In the genomic region with DNA sequence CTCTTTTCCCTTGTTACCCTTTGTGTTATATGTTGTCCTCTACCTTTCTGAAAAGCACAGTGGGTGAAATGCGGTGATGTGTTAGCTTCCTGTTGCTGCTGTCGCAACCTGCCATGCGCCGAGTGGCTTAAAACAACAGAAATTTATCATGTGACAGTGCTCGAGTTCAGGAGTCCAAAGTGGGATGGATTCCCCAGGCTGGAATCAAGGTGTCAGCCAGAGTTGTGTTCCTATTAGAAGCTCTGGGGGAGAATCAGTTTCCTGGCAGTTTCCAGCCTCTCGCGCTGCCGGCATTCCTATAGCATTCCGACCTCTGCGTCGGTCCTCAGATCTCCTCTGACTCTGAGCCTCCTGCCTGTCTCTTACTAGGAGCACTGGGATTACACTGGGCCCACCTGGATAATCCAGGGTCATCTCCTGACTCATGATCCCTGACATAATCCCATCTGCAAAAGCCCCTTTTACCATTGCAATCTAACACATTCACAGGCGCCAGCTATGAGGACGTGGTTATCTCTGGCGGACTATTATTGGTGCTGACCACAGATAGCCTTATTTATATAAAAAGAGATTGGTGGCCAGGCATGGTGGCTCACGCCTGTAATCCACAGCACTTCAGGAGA, we compare ENCODE assay signal across 1 cellular context.
TF ChIP-seq lines count a peak whose summit lies in the region.

No MANE protein-coding gene starts in this region.

TF ChIP-seq in HepG2, 621 proteins besides CTCF, POLR2A, EP300 and RAD21 (continued from another document and continues in another):
- TF ChIP-seq SPEN (CRISPR knock-in tag; IDR thresholded peaks at IDR 0.05; ENCODE audit: low read depth), result peak; percentile 59; the same call in 1 of the 2 replicates
- 0 out of 2 replicates have a peak, but pooled peaks have one; percentile 59 for TF ChIP-seq U2AF2 (IDR thresholded peaks at IDR 0.05; ENCODE audit: low read depth, low read length)
- TF ChIP-seq AGO2 (optimal IDR thresholded peaks at IDR 0.05; ENCODE audit: low read depth, low read length), result no peak
- peak; percentile 54; the same call in 1 of the 2 replicates for TF ChIP-seq CREM (IDR thresholded peaks at IDR 0.05)
- TF ChIP-seq CREM (CRISPR knock-in tag; IDR thresholded peaks at IDR 0.05), result no peak
- TF ChIP-seq, protein P1, sequence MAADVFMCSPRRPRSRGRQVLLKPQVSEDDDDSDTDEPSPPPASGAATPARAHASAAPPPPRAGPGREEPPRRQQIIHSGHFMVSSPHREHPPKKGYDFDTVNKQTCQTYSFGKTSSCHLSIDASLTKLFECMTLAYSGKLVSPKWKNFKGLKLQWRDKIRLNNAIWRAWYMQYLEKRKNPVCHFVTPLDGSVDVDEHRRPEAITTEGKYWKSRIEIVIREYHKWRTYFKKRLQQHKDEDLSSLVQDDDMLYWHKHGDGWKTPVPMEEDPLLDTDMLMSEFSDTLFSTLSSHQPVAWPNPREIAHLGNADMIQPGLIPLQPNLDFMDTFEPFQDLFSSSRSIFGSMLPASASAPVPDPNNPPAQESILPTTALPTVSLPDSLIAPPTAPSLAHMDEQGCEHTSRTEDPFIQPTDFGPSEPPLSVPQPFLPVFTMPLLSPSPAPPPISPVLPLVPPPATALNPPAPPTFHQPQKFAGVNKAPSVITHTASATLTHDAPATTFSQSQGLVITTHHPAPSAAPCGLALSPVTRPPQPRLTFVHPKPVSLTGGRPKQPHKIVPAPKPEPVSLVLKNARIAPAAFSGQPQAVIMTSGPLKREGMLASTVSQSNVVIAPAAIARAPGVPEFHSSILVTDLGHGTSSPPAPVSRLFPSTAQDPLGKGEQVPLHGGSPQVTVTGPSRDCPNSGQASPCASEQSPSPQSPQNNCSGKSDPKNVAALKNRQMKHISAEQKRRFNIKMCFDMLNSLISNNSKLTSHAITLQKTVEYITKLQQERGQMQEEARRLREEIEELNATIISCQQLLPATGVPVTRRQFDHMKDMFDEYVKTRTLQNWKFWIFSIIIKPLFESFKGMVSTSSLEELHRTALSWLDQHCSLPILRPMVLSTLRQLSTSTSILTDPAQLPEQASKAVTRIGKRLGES (CRISPR knock-in tag; IDR thresholded peaks at IDR 0.05; ENCODE audit: borderline replicate concordance), result no peak
- TF ChIP-seq NFYB (CRISPR knock-in tag; IDR thresholded peaks at IDR 0.05), result no peak; the same call in 1 of the 2 replicates
- TF ChIP-seq, protein P2, sequence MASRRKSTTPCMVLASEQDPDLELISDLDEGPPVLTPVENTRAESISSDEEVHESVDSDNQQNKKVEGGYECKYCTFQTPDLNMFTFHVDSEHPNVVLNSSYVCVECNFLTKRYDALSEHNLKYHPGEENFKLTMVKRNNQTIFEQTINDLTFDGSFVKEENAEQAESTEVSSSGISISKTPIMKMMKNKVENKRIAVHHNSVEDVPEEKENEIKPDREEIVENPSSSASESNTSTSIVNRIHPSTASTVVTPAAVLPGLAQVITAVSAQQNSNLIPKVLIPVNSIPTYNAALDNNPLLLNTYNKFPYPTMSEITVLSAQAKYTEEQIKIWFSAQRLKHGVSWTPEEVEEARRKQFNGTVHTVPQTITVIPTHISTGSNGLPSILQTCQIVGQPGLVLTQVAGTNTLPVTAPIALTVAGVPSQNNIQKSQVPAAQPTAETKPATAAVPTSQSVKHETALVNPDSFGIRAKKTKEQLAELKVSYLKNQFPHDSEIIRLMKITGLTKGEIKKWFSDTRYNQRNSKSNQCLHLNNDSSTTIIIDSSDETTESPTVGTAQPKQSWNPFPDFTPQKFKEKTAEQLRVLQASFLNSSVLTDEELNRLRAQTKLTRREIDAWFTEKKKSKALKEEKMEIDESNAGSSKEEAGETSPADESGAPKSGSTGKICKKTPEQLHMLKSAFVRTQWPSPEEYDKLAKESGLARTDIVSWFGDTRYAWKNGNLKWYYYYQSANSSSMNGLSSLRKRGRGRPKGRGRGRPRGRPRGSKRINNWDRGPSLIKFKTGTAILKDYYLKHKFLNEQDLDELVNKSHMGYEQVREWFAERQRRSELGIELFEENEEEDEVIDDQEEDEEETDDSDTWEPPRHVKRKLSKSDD (CRISPR knock-in tag; IDR thresholded peaks at IDR 0.05; ENCODE audit: low read depth), result peak; percentile 45; the same call in 1 of the 2 replicates
- no peak for TF ChIP-seq ZNF569 (CRISPR knock-in tag; IDR thresholded peaks at IDR 0.05; ENCODE audit: borderline replicate concordance)
- TF ChIP-seq ZNF850 (CRISPR knock-in tag; conservative IDR thresholded peaks at IDR 0.05), result no peak
- peak; percentile 38; the same call in 1 of the 2 replicates for TF ChIP-seq PHF8 (CRISPR knock-in tag; IDR thresholded peaks at IDR 0.05)
- TF ChIP-seq ARNTL (CRISPR knock-in tag; IDR thresholded peaks at IDR 0.05), result peak; percentile 65; the same call in 1 of the 2 replicates
- TF ChIP-seq PCBP1 (IDR thresholded peaks at IDR 0.05; ENCODE audit: borderline replicate concordance, low read depth, low read length), result no peak
- TF ChIP-seq, protein P3, sequence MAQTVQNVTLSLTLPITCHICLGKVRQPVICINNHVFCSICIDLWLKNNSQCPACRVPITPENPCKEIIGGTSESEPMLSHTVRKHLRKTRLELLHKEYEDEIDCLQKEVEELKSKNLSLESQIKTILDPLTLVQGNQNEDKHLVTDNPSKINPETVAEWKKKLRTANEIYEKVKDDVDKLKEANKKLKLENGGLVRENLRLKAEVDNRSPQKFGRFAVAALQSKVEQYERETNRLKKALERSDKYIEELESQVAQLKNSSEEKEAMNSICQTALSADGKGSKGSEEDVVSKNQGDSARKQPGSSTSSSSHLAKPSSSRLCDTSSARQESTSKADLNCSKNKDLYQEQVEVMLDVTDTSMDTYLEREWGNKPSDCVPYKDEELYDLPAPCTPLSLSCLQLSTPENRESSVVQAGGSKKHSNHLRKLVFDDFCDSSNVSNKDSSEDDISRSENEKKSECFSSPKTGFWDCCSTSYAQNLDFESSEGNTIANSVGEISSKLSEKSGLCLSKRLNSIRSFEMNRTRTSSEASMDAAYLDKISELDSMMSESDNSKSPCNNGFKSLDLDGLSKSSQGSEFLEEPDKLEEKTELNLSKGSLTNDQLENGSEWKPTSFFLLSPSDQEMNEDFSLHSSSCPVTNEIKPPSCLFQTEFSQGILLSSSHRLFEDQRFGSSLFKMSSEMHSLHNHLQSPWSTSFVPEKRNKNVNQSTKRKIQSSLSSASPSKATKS (CRISPR knock-in tag; IDR thresholded peaks at IDR 0.05), result no peak
- TF ChIP-seq EED (CRISPR knock-in tag; IDR thresholded peaks at IDR 0.05), result no peak
- TF ChIP-seq ZMAT3 (CRISPR knock-in tag; conservative IDR thresholded peaks at IDR 0.05), result no peak
- TF ChIP-seq ZNF430 (CRISPR knock-in tag; IDR thresholded peaks at IDR 0.05), result peak; percentile 78; the same call in 1 of the 2 replicates
- TF ChIP-seq NCOA5 (CRISPR knock-in tag; IDR thresholded peaks at IDR 0.05), result no peak
- TF ChIP-seq, protein P4, sequence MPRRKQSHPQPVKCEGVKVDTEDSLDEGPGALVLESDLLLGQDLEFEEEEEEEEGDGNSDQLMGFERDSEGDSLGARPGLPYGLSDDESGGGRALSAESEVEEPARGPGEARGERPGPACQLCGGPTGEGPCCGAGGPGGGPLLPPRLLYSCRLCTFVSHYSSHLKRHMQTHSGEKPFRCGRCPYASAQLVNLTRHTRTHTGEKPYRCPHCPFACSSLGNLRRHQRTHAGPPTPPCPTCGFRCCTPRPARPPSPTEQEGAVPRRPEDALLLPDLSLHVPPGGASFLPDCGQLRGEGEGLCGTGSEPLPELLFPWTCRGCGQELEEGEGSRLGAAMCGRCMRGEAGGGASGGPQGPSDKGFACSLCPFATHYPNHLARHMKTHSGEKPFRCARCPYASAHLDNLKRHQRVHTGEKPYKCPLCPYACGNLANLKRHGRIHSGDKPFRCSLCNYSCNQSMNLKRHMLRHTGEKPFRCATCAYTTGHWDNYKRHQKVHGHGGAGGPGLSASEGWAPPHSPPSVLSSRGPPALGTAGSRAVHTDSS (CRISPR knock-in tag; conservative IDR thresholded peaks at IDR 0.05), result no peak
- TF ChIP-seq, protein P5, sequence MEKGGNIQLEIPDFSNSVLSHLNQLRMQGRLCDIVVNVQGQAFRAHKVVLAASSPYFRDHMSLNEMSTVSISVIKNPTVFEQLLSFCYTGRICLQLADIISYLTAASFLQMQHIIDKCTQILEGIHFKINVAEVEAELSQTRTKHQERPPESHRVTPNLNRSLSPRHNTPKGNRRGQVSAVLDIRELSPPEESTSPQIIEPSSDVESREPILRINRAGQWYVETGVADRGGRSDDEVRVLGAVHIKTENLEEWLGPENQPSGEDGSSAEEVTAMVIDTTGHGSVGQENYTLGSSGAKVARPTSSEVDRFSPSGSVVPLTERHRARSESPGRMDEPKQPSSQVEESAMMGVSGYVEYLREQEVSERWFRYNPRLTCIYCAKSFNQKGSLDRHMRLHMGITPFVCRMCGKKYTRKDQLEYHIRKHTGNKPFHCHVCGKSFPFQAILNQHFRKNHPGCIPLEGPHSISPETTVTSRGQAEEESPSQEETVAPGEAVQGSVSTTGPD (CRISPR knock-in tag; IDR thresholded peaks at IDR 0.05), result no peak
- no peak for TF ChIP-seq ZFP82 (CRISPR knock-in tag; IDR thresholded peaks at IDR 0.05; ENCODE audit: borderline replicate concordance)
- peak; percentile 47; the same call in 1 of the 2 replicates for TF ChIP-seq SMAD3 (CRISPR knock-in tag; IDR thresholded peaks at IDR 0.05)
- TF ChIP-seq, protein P6, sequence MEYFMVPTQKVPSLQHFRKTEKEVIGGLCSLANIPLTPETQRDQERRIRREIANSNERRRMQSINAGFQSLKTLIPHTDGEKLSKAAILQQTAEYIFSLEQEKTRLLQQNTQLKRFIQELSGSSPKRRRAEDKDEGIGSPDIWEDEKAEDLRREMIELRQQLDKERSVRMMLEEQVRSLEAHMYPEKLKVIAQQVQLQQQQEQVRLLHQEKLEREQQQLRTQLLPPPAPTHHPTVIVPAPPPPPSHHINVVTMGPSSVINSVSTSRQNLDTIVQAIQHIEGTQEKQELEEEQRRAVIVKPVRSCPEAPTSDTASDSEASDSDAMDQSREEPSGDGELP (IDR thresholded peaks at IDR 0.05; ENCODE audit: borderline replicate concordance, low read depth), result no peak
- no peak for TF ChIP-seq ZNF546 (CRISPR knock-in tag; conservative IDR thresholded peaks at IDR 0.05)
- TF ChIP-seq NAIF1 (CRISPR knock-in tag; IDR thresholded peaks at IDR 0.05; ENCODE audit: borderline replicate concordance), result no peak
- TF ChIP-seq SIX1 (CRISPR knock-in tag; IDR thresholded peaks at IDR 0.05; ENCODE audit: borderline replicate concordance), result peak; percentile 31; the same call in 1 of the 2 replicates
- TF ChIP-seq KLF16 (CRISPR knock-in tag; IDR thresholded peaks at IDR 0.05), result no peak
- no peak for TF ChIP-seq SP2 (CRISPR knock-in tag; IDR thresholded peaks at IDR 0.05)
- TF ChIP-seq, protein P7, sequence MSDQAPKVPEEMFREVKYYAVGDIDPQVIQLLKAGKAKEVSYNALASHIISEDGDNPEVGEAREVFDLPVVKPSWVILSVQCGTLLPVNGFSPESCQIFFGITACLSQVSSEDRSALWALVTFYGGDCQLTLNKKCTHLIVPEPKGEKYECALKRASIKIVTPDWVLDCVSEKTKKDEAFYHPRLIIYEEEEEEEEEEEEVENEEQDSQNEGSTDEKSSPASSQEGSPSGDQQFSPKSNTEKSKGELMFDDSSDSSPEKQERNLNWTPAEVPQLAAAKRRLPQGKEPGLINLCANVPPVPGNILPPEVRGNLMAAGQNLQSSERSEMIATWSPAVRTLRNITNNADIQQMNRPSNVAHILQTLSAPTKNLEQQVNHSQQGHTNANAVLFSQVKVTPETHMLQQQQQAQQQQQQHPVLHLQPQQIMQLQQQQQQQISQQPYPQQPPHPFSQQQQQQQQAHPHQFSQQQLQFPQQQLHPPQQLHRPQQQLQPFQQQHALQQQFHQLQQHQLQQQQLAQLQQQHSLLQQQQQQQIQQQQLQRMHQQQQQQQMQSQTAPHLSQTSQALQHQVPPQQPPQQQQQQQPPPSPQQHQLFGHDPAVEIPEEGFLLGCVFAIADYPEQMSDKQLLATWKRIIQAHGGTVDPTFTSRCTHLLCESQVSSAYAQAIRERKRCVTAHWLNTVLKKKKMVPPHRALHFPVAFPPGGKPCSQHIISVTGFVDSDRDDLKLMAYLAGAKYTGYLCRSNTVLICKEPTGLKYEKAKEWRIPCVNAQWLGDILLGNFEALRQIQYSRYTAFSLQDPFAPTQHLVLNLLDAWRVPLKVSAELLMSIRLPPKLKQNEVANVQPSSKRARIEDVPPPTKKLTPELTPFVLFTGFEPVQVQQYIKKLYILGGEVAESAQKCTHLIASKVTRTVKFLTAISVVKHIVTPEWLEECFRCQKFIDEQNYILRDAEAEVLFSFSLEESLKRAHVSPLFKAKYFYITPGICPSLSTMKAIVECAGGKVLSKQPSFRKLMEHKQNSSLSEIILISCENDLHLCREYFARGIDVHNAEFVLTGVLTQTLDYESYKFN (CRISPR knock-in tag; conservative IDR thresholded peaks at IDR 0.05), result peak; percentile 92
- TF ChIP-seq, protein P8, sequence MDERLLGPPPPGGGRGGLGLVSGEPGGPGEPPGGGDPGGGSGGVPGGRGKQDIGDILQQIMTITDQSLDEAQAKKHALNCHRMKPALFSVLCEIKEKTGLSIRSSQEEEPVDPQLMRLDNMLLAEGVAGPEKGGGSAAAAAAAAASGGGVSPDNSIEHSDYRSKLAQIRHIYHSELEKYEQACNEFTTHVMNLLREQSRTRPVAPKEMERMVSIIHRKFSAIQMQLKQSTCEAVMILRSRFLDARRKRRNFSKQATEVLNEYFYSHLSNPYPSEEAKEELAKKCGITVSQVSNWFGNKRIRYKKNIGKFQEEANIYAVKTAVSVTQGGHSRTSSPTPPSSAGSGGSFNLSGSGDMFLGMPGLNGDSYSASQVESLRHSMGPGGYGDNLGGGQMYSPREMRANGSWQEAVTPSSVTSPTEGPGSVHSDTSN (CRISPR knock-in tag; IDR thresholded peaks at IDR 0.05), result no peak
- no peak for TF ChIP-seq ARNT (IDR thresholded peaks at IDR 0.05)
- no peak for TF ChIP-seq THYN1 (CRISPR knock-in tag; IDR thresholded peaks at IDR 0.05; ENCODE audit: borderline replicate concordance, low read depth)
- no peak for TF ChIP-seq ZNF530 (CRISPR knock-in tag; IDR thresholded peaks at IDR 0.05; ENCODE audit: low read depth)
- TF ChIP-seq NFATC3 (CRISPR knock-in tag; IDR thresholded peaks at IDR 0.05), result no peak
- TF ChIP-seq ADNP (CRISPR knock-in tag; IDR thresholded peaks at IDR 0.05), result no peak
- no peak for TF ChIP-seq JUN (CRISPR knock-in tag; IDR thresholded peaks at IDR 0.05)
- TF ChIP-seq ZNF484 (CRISPR knock-in tag; IDR thresholded peaks at IDR 0.05; ENCODE audit: borderline replicate concordance, low read depth), result no peak
